Comparison of ENCODE assay signal across 22 cellular contexts in genomic region chr15:66142341-66142740, GRCh38.
DNase-seq lines count a peak whose midpoint lies in the region; ATAC-seq and TF ChIP-seq lines count a peak whose summit lies in the region.
"Had no signal": no experiment of that assay in that cellular context is flagged by ENCODE, and none has a peak within 500 bp of the region (broad histone marks: within the 10 kb centered on the region; RNA-seq: fewer than 3 reads in every experiment).

No MANE protein-coding gene starts in this region.

- H3K4me2 ChIP-seq in neural progenitor cell = no peak overlapping the region
- H3K4me2 ChIP-seq: BLaER1, GM23338, KMS-11 had no signal

- no peaks in the 10 kb centered on the region for H3K9me3 ChIP-seq in neural progenitor cell (ENCODE audit: low read depth)
- H3K9me3 ChIP-seq: BLaER1, HAP-1 had no signal

- DNase-seq in NCI-H1694 treated with DMSO at 0.1 percent for 48 hours (lab: John Stamatoyannopoulos, UW) (peak; percentile 37), NCI-H1694 (lab: John Stamatoyannopoulos, UW) (no peak), foreskin fibroblast (peak; percentile 1 to 25), neural progenitor cell (ENCODE audit: low spot score) (no peak), superior temporal gyrus (ENCODE audit: extremely low spot score) (peak; percentile 47), GM20000 (ENCODE audit: low spot score) (no peak)
- DNase-seq: ACHN; CD4-positive, alpha-beta T cell; COR-L47; DMS79; IMR-90; NCI-H1105; NCI-H446; NCI-H526 treated with DMSO at 0.1 percent for 48 hours had no signal

- no peaks in the 10 kb centered on the region for H3K36me3 ChIP-seq in neural progenitor cell
- H3K36me3 ChIP-seq: BLaER1, HAP-1 had no signal

- TF ChIP-seq CTCF in foreskin fibroblast (IDR thresholded peaks at IDR 0.05; ENCODE audit: low read depth, low read length) (no peak), neural progenitor cell (IDR thresholded peaks at IDR 0.05) (no peak), GM20000 (IDR thresholded peaks at IDR 0.05; ENCODE audit: extremely low read depth, missing control alignments) (no peak)

- H3K27ac Mint-ChIP-seq in neural progenitor cell = peak overlapping the region; percentile 14
- H3K27ac Mint-ChIP-seq: CD4-positive, alpha-beta T cell; GM23338 had no signal

- no peak overlapping the region for H3K9ac ChIP-seq in neural progenitor cell
- H3K9ac ChIP-seq: BLaER1, KMS-11 had no signal

- no peak overlapping the region for H2AFZ ChIP-seq in neural progenitor cell (replicated peaks)
- H2AFZ ChIP-seq: GM23338 had no signal

- H3K4me3 ChIP-seq in foreskin fibroblast (ENCODE audit: low read depth in 1 of 2, low read length in 2 of 2) (no peak overlapping the region), neural progenitor cell (no peak overlapping the region)
- H3K4me3 ChIP-seq: BLaER1, GM23338, HAP-1 had no signal

- no peaks in the 10 kb centered on the region for H3K27me3 ChIP-seq in neural progenitor cell
- H3K27me3 ChIP-seq: BLaER1 had no signal

- peaks cover 19% of the 10 kb centered on the region for H3K4me1 ChIP-seq in neural progenitor cell
- H3K4me1 ChIP-seq: HAP-1 had no signal

- H3K79me2 ChIP-seq in neural progenitor cell (ENCODE audit: low read depth) = no peaks in the 10 kb centered on the region

- ATAC-seq in HG03135 (IDR thresholded peaks at IDR 0.05; ENCODE audit: unreplicated experiment) (no peak), HG03521 (IDR thresholded peaks at IDR 0.05; ENCODE audit: unreplicated experiment) (no peak)

- no peaks in the 10 kb centered on the region for H3K9me3 Mint-ChIP-seq in neural progenitor cell
- H3K9me3 Mint-ChIP-seq: CD4-positive, alpha-beta T cell; GM23338 had no signal

- H3K36me3 Mint-ChIP-seq in neural progenitor cell = no peaks in the 10 kb centered on the region

- no peak overlapping the region for H3K27ac ChIP-seq in neural progenitor cell
- H3K27ac ChIP-seq: 22Rv1, BLaER1, KMS-11, RWPE1 had no signal

- no peak overlapping the region for H3K4me3 Mint-ChIP-seq in neural progenitor cell
- H3K4me3 Mint-ChIP-seq: CD4-positive, alpha-beta T cell; GM23338 had no signal

- H3K4me1 Mint-ChIP-seq in neural progenitor cell = peaks cover 42% of the 10 kb centered on the region

- no peaks in the 10 kb centered on the region for H4K20me1 ChIP-seq in neural progenitor cell (ENCODE audit: low read depth)
- H4K20me1 ChIP-seq: BLaER1 had no signal

- H3F3A ChIP-seq in neural progenitor cell (ENCODE audit: low read depth) = no peaks in the 10 kb centered on the region

- H3K27me3 Mint-ChIP-seq in neural progenitor cell (ENCODE audit: insufficient read depth, low read depth) = peaks cover 7% of the 10 kb centered on the region
- H3K27me3 Mint-ChIP-seq: CD4-positive, alpha-beta T cell had no signal

Comparison
In these comparisons a context has a peak if more than half of its experiments do, and no peak if none do; other contexts are left out.
1. DNase-seq: peak in NCI-H1694 treated with DMSO at 0.1 percent for 48 hours (single experiment), foreskin fibroblast (2 of 2) and superior temporal gyrus (single experiment); none in NCI-H1694 (single experiment), neural progenitor cell (single experiment) and GM20000 (single experiment).